Comparison of ENCODE assay signal across 17 cellular contexts in the genomic region with DNA sequence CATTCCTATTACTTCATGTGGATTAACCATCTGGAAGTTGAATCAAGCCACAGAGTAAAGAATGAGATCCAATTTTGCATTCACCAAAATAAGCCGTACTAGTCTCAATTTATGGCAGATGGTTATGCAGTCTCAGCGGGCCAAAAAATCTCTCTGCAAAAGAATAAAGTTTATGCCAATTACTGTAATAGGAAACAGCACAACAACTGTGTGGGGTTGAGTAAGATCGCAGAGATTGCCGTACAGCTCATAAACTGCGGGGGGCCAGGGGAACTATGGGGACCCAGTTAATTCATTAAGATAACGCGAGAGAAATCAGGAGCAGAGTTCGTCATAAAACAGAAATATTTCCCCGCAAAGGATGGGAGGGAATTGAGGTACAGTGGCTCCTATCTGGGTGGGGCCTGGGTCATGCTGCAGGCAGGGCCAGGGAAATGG. TPM values are rescaled to one million over a fixed set of nuclear protein-coding genes. Genes with fewer than 3 reads are reported as not detected.
A peak's percentile ranks its signal among the peaks of the same experiment; 100 is the strongest.
DNase-seq lines count a peak whose midpoint lies in the region; ATAC-seq and TF ChIP-seq lines count a peak whose summit lies in the region.
"Had no signal": no experiment of that assay in that cellular context is flagged by ENCODE, and none has a peak within 500 bp of the region (broad histone marks: within the 10 kb centered on the region; RNA-seq: fewer than 3 reads in every experiment).

No MANE protein-coding gene starts in this region.

- no peaks in the 10 kb centered on the region for H3K27me3 ChIP-seq in adipocyte (replicated peaks; ENCODE audit: control insufficient read depth, insufficient read depth, low read length)
- H3K27me3 ChIP-seq: tibial nerve had no signal

- H3K36me3 Mint-ChIP-seq in mesothelial cell of epicardium, result peaks cover 9% of the 10 kb centered on the region

- ATAC-seq in HG03097 (IDR thresholded peaks at IDR 0.05; ENCODE audit: low FRiP score, unreplicated experiment) (no peak), GM18520 (IDR thresholded peaks at IDR 0.05; ENCODE audit: unreplicated experiment) (no peak)
- ATAC-seq: effector memory CD8-positive, alpha-beta T cell had no signal

- DNase-seq in AG09309 (ENCODE audit: low read depth) (peak; percentile 44), DMS 273 treated with DMSO at 0.1 percent for 48 hours (lab: John Stamatoyannopoulos, UW) (peak; percentile 24), adipocyte (ENCODE audit: low read depth) (peak; percentile 55), mesothelial cell of epicardium (ENCODE audit: low spot score in 2 of 2, unreplicated experiment in 2 of 2) (peak in 1 of 2 experiments; percentile 21), kidney glomerular epithelial cell (lab: John Stamatoyannopoulos, UW) (no peak), NCI-H1436 (lab: John Stamatoyannopoulos, UW) (no peak)
- DNase-seq: activated gamma-delta T cell treated with Interleukin-2 at 50 U/mL for 16 hours; effector memory CD8-positive, alpha-beta T cell; EL; KG1; NCI-H146; T-helper 9 cell had no signal

- peak overlapping the region; percentile 59 for H3K27ac Mint-ChIP-seq in mesothelial cell of epicardium
- H3K27ac Mint-ChIP-seq: effector memory CD8-positive, alpha-beta T cell; progenitor cell of endocrine pancreas had no signal

- no peaks in the 10 kb centered on the region for H3K9me3 Mint-ChIP-seq in mesothelial cell of epicardium
- H3K9me3 Mint-ChIP-seq: effector memory CD8-positive, alpha-beta T cell had no signal

- H3K36me3 ChIP-seq in adipocyte (ENCODE audit: control insufficient read depth, insufficient read depth, low read length, severe bottlenecking), result peaks cover 8% of the 10 kb centered on the region

- H3K4me3 ChIP-seq in AG09309 (ENCODE audit: control insufficient read depth, low read depth, low read length) (no peak overlapping the region), adipocyte (ENCODE audit: low read length) (no peak overlapping the region)
- H3K4me3 ChIP-seq: tibial nerve had no signal

- H3K9me3 ChIP-seq in adipocyte (ENCODE audit: control insufficient read depth, low read length), result no peaks in the 10 kb centered on the region

- H3K4me1 Mint-ChIP-seq in mesothelial cell of epicardium, result peaks cover 49% of the 10 kb centered on the region
- H3K4me1 Mint-ChIP-seq: CD14-positive monocyte had no signal

- peaks cover 17% of the 10 kb centered on the region for H3K4me1 ChIP-seq in adipocyte (ENCODE audit: control insufficient read depth, insufficient read depth, low read length)

- no peaks in the 10 kb centered on the region for H3K27me3 Mint-ChIP-seq in mesothelial cell of epicardium (ENCODE audit: low read depth)
- H3K27me3 Mint-ChIP-seq: effector memory CD8-positive, alpha-beta T cell; progenitor cell of endocrine pancreas had no signal

- peak overlapping the region; percentile 24 for H3K9ac ChIP-seq in adipocyte (ENCODE audit: low read length)

- H3K4me3 Mint-ChIP-seq in mesothelial cell of epicardium, result no peak overlapping the region
- H3K4me3 Mint-ChIP-seq: CD14-positive monocyte; effector memory CD8-positive, alpha-beta T cell had no signal

- no peak for TF ChIP-seq CTCF in AG09309 (IDR thresholded peaks at IDR 0.05; ENCODE audit: control insufficient read depth, insufficient read depth, low read depth, low read length, missing control alignments)
- no peak for TF ChIP-seq CTCF in mesothelial cell of epicardium (IDR thresholded peaks at IDR 0.05; ENCODE audit: unreplicated experiment)

RNA-seq across cellular contexts. Expression of gene MN1, which starts 41.5 kb away (rescaled TPM):
- total RNA-seq in mesothelial cell of epicardium, result 46.3 to 49.6 TPM (median 47.8 TPM) in 3 replicates

Comparison
In these comparisons a context has a peak if more than half of its experiments do, and no peak if none do; other contexts are left out.
1. DNase-seq: peak in AG09309 (single experiment), DMS 273 treated with DMSO at 0.1 percent for 48 hours (single experiment) and adipocyte (single experiment); none in kidney glomerular epithelial cell (single experiment) and NCI-H1436 (single experiment).